9 cellular contexts compared by ENCODE assay signal in the genomic region with DNA sequence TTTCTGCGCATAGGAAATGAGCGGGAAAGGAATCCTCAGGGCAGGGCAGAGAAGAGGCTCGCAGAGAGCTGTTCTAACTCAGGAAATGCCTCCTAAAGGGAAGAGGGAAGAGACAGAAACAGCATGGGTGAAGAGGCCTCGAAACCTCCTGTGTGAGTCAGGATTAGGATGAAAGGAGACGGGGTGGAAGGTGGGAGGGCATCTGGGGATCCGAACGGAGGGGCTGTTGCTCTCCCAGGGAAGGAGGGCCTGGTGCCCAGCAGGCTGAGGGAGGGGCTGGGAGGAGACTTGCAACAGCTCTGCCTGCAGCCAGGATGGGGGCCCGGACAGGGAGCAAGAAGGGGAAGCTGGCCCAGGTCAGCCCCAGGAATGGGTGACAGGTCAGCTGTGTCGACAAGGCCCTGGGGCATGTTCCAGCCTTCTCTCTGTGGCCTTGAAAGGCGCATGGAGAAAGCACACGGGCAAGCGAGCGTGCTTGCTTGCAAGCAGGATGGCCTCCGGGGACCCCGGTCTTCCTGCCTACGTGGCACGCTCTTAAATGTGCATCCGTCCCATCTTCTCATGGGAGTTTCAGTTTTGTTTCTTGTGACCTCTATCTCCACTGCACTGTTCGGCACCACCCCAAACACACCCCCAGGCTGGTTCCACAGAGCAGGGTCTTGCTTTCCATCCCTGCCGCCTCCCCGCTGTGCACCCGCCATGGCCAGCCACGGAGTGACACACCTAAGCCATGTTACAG.
DNase-seq lines count a peak whose midpoint lies in the region; ATAC-seq and TF ChIP-seq lines count a peak whose summit lies in the region.
"Had no signal": no experiment of that assay in that cellular context is flagged by ENCODE, and none has a peak within 500 bp of the region (broad histone marks: within the 10 kb centered on the region; RNA-seq: fewer than 3 reads in every experiment).

No MANE protein-coding gene starts in this region.

- in situ Hi-C loops in ACHN (cut with HindIII; ENCODE audit: low pct_ligation_motif_present, low pct_unique_long_range_greater_than_20kb, low sequenced_read_pairs): no loop called here

- H3K4me3 ChIP-seq in dorsolateral prefrontal cortex (peak overlapping the region in 2 of 59 donors; percentile 5 to 8), spleen (peak overlapping the region in 1 of 8 donors; percentile 44)

- peak overlapping the region; percentile 15 to 89 (median 76) for H3K27ac ChIP-seq in dorsolateral prefrontal cortex
- H3K27ac ChIP-seq in spleen: peak overlapping the region; percentile 51 to 88 (median 80)

- intact Hi-C loops in dorsolateral prefrontal cortex (cut with DNase I) (no loop called here), spleen (cut with DNase I; ENCODE audit: low total_unique reads) (no loop called here)

- ATAC-seq in HG02973 (IDR thresholded peaks at IDR 0.05; ENCODE audit: unreplicated experiment): peak; percentile 79

- H3K36me3 ChIP-seq in spleen: peaks cover 0 to 78% (median 16%) of the 10 kb centered on the region in 6 donors

- no peak for TF ChIP-seq CTCF in dorsolateral prefrontal cortex (IDR thresholded peaks at IDR 0.05 in 54 of 56, conservative IDR thresholded peaks at IDR 0.05 in 2 of 56; ENCODE audit: low read depth in 1 of 56, partially characterized antibody in 56 of 56)
- TF ChIP-seq CTCF in spleen (IDR thresholded peaks at IDR 0.05 in 8 of 11, conservative IDR thresholded peaks at IDR 0.05 in 3 of 11): peak in 2 of 11 experiments; percentile 2 to 9

- 51 to 73% (median 53%) methylated on average over 23 of the region's 23 CpGs for WGBS in spleen, 5 donors

- no peaks in the 10 kb centered on the region for H3K9me3 ChIP-seq in spleen

- no peak for TF ChIP-seq POLR2A in spleen (IDR thresholded peaks at IDR 0.05)

- no peaks in the 10 kb centered on the region for H3K27me3 ChIP-seq in dorsolateral prefrontal cortex
- no peaks in the 10 kb centered on the region for H3K27me3 ChIP-seq in spleen (replicated peaks in 1 of 7)

- peaks cover 5 to 63% (median 41%) of the 10 kb centered on the region in 6 donors for H3K4me1 ChIP-seq in spleen

- DNase-seq in GM19238 (ENCODE audit: insufficient read length, low spot score) (peak; percentile 74), dorsolateral prefrontal cortex (peak in 1 of 10 donors; percentile 21), spleen (peak; percentile 92), ACHN (no peak), DMS53 treated with DMSO at 0.1 percent for 48 hours (lab: John Stamatoyannopoulos, UW; ENCODE audit: unreplicated experiment) (no peak), NCI-H748 treated with DMSO at 0.1 percent for 48 hours (lab: John Stamatoyannopoulos, UW) (no peak), C1 segment of cervical spinal cord (lab: John Stamatoyannopoulos, UW) (no peak)
- DNase-seq: IMR-90 had no signal

Comparison
In these comparisons a context has a peak if more than half of its experiments do, and no peak if none do; other contexts are left out.
1. DNase-seq: peak in GM19238 (single experiment) and spleen (single experiment); none in ACHN (single experiment), DMS53 treated with DMSO at 0.1 percent for 48 hours (single experiment), NCI-H748 treated with DMSO at 0.1 percent for 48 hours (single experiment) and C1 segment of cervical spinal cord (0 of 14).